17 cellular contexts compared by ENCODE assay signal in genomic region chr18:61953641-61954040, GRCh38.
DNase-seq lines count a peak whose midpoint lies in the region; ATAC-seq and TF ChIP-seq lines count a peak whose summit lies in the region.
"Had no signal": no experiment of that assay in that cellular context is flagged by ENCODE, and none has a peak within 500 bp of the region (broad histone marks: within the 10 kb centered on the region; RNA-seq: fewer than 3 reads in every experiment).

No MANE protein-coding gene starts in this region.

- H3K4me1 Mint-ChIP-seq in GM23338 (peaks cover 15% of the 10 kb centered on the region), chondrocyte (ENCODE audit: low read depth) (peaks cover 63% of the 10 kb centered on the region), neural progenitor cell (peaks cover 60% of the 10 kb centered on the region)

- no peak for TF ChIP-seq EP300 in gastroesophageal sphincter (IDR thresholded peaks at IDR 0.05)

- H3F3A ChIP-seq in GM23338 (replicated peaks; ENCODE audit: low read depth) (no peaks in the 10 kb centered on the region), neural progenitor cell (ENCODE audit: low read depth) (peaks cover 20% of the 10 kb centered on the region)

- H3K27me3 ChIP-seq in GM23338 (ENCODE audit: insufficient read depth) (no peaks in the 10 kb centered on the region), neural progenitor cell (no peaks in the 10 kb centered on the region), Karpas-422 (ENCODE audit: low read length) (no peaks in the 10 kb centered on the region), gastroesophageal sphincter (no peaks in the 10 kb centered on the region)

- POLR2A ChIA-PET in RWPE1 (lab: Yijun Ruan, JAX; ENCODE audit: low non-redundant PET), result no interaction called here

- DNase-seq in GM23338 (ENCODE audit: low spot score) (no peak), RWPE1 (ENCODE audit: low spot score) (no peak), chondrocyte (ENCODE audit: low spot score) (no peak), neural progenitor cell (ENCODE audit: low spot score) (no peak), pons (ENCODE audit: low spot score) (no peak), NCI-H1105 treated with DMSO at 0.1 percent for 48 hours (lab: John Stamatoyannopoulos, UW) (no peak), Karpas-422 (no peak)
- DNase-seq: AML-193, DMS79, GOT3, NCI-H1694 treated with DMSO at 0.1 percent for 48 hours, NCI-H510A treated with DMSO at 0.1 percent for 48 hours, NCI-H82, OCI-M1, SIG-M5 had no signal

- no peak overlapping the region for H3K4me3 ChIP-seq in GM23338
- no peak overlapping the region for H3K4me3 ChIP-seq in neural progenitor cell
- H3K4me3 ChIP-seq in Karpas-422 (ENCODE audit: low read length), result no peak overlapping the region
- H3K4me3 ChIP-seq in gastroesophageal sphincter, result no peak overlapping the region

- H3K36me3 Mint-ChIP-seq in GM23338 (ENCODE audit: low read depth), result no peaks in the 10 kb centered on the region
- H3K36me3 Mint-ChIP-seq in chondrocyte (ENCODE audit: low read depth), result peaks cover 2% of the 10 kb centered on the region
- H3K36me3 Mint-ChIP-seq in neural progenitor cell, result peaks cover 11% of the 10 kb centered on the region

- H4K20me1 ChIP-seq in GM23338 (replicated peaks; ENCODE audit: insufficient read depth) (no peaks in the 10 kb centered on the region), neural progenitor cell (ENCODE audit: low read depth) (no peaks in the 10 kb centered on the region), Karpas-422 (ENCODE audit: insufficient read depth, low read depth, low read length) (no peaks in the 10 kb centered on the region)

- CTCF ChIA-PET in RWPE1 (lab: Yijun Ruan, JAX), result interaction anchor here (0.6 kb wide), 1 partner anchor 533 kb away, joined by 5 read pairs; no protein-coding TSS in a partner anchor

- no peaks in the 10 kb centered on the region for H3K36me3 ChIP-seq in GM23338 (ENCODE audit: insufficient read depth)
- no peaks in the 10 kb centered on the region for H3K36me3 ChIP-seq in neural progenitor cell
- H3K36me3 ChIP-seq in Karpas-422 (ENCODE audit: insufficient read depth, low read length), result no peaks in the 10 kb centered on the region
- no peaks in the 10 kb centered on the region for H3K36me3 ChIP-seq in gastroesophageal sphincter

- no peak for TF ChIP-seq CTCF in GM23338 (conservative IDR thresholded peaks at IDR 0.05; ENCODE audit: low read depth in 2 of 2)
- no peak for TF ChIP-seq CTCF in RWPE1 (conservative IDR thresholded peaks at IDR 0.05; ENCODE audit: low read depth)
- no peak for TF ChIP-seq CTCF in chondrocyte (IDR thresholded peaks at IDR 0.05)
- no peak for TF ChIP-seq CTCF in neural progenitor cell (IDR thresholded peaks at IDR 0.05)
- no peak for TF ChIP-seq CTCF in gastroesophageal sphincter (IDR thresholded peaks at IDR 0.05)

- H2AFZ ChIP-seq in GM23338, result peak overlapping the region; percentile 72; the same call in 1 of the 2 replicates
- H2AFZ ChIP-seq in neural progenitor cell (replicated peaks), result no peak overlapping the region
- H2AFZ ChIP-seq in Karpas-422 (ENCODE audit: low read length), result no peak overlapping the region

- H3K79me2 ChIP-seq in GM23338 (replicated peaks; ENCODE audit: insufficient read depth), result no peaks in the 10 kb centered on the region
- H3K79me2 ChIP-seq in neural progenitor cell (ENCODE audit: low read depth), result no peaks in the 10 kb centered on the region
- H3K79me2 ChIP-seq in Karpas-422 (ENCODE audit: low read length), result no peaks in the 10 kb centered on the region

- 0 out of 2 replicates have a peak, but pooled peaks cover 1% of the 10 kb centered on the region for H3K9me2 ChIP-seq in GM23338 (ENCODE audit: insufficient read depth)
- no peaks in the 10 kb centered on the region for H3K9me2 ChIP-seq in Karpas-422 (replicated peaks; ENCODE audit: insufficient read depth, low read length)

- peaks cover 7% of the 10 kb centered on the region; the same call in 1 of the 2 replicates for H3K4me1 ChIP-seq in GM23338 (ENCODE audit: insufficient read depth)
- H3K4me1 ChIP-seq in neural progenitor cell, result peaks cover 35% of the 10 kb centered on the region
- peaks cover 10% of the 10 kb centered on the region for H3K4me1 ChIP-seq in Karpas-422 (ENCODE audit: low read length)
- H3K4me1 ChIP-seq in gastroesophageal sphincter, result no peaks in the 10 kb centered on the region

- no peak for TF ChIP-seq POLR2A in gastroesophageal sphincter (IDR thresholded peaks at IDR 0.05)

- H3K9ac ChIP-seq in neural progenitor cell (no peak overlapping the region), Karpas-422 (ENCODE audit: low read length) (no peak overlapping the region)

- H3K4me3 Mint-ChIP-seq in GM23338 (no peak overlapping the region), chondrocyte (ENCODE audit: unreplicated experiment) (no peak overlapping the region), neural progenitor cell (no peak overlapping the region)

- H3K9me3 Mint-ChIP-seq in GM23338 (no peaks in the 10 kb centered on the region; the same call in 2 of the 3 replicates), chondrocyte (ENCODE audit: low read depth) (no peaks in the 10 kb centered on the region), neural progenitor cell (peaks cover 23% of the 10 kb centered on the region)

- H3K27ac Mint-ChIP-seq in GM23338 (no peak overlapping the region), chondrocyte (ENCODE audit: unreplicated experiment) (peak overlapping the region; percentile 95), neural progenitor cell (peak overlapping the region; percentile 98)

- peaks cover 6% of the 10 kb centered on the region for H3K27me3 Mint-ChIP-seq in GM23338 (ENCODE audit: insufficient read depth, low read depth, poor library complexity)
- no peaks in the 10 kb centered on the region for H3K27me3 Mint-ChIP-seq in chondrocyte (ENCODE audit: low read depth)
- H3K27me3 Mint-ChIP-seq in neural progenitor cell (ENCODE audit: insufficient read depth, low read depth), result peaks cover 8% of the 10 kb centered on the region

- no peak for ATAC-seq in GM23338
- ATAC-seq in gastroesophageal sphincter, result no peak

- H3K27ac ChIP-seq in GM23338 (ENCODE audit: low read depth), result no peak overlapping the region
- peak overlapping the region; percentile 95 for H3K27ac ChIP-seq in RWPE1
- no peak overlapping the region for H3K27ac ChIP-seq in neural progenitor cell
- no peak overlapping the region for H3K27ac ChIP-seq in Karpas-422 (ENCODE audit: low read length)
- H3K27ac ChIP-seq in gastroesophageal sphincter, result no peak overlapping the region
- H3K27ac ChIP-seq: C4-2B had no signal

- H3K4me2 ChIP-seq in GM23338 (no peak overlapping the region), neural progenitor cell (no peak overlapping the region), Karpas-422 (ENCODE audit: low read depth, low read length, poor library complexity, severe bottlenecking) (no peak overlapping the region)

- WGBS in gastroesophageal sphincter (ENCODE audit: low coverage in 1 of 2), 2 donors, result 89% methylated on average over 4 of the region's 5 CpGs; no CpG with 5 or more reads in 1 of the 2 donors

- H3K9me3 ChIP-seq in neural progenitor cell (ENCODE audit: low read depth) (no peaks in the 10 kb centered on the region), Karpas-422 (ENCODE audit: low read length) (no peaks in the 10 kb centered on the region), gastroesophageal sphincter (no peaks in the 10 kb centered on the region)

TF ChIP-seq in GM23338, 12 proteins besides CTCF, POLR2A, EP300 and RAD21 (continues in another document):
- TF ChIP-seq REST (IDR thresholded peaks at IDR 0.05; ENCODE audit: unreplicated experiment), result no peak
- TF ChIP-seq EZH2 (IDR thresholded peaks at IDR 0.05; ENCODE audit: low read depth, unreplicated experiment), result no peak
- TF ChIP-seq CREB1 (CRISPR knock-in tag; IDR thresholded peaks at IDR 0.05; ENCODE audit: low read depth), result no peak
- TF ChIP-seq EZH2phosphoT487 (IDR thresholded peaks at IDR 0.05; ENCODE audit: unreplicated experiment), result no peak
- no peak for TF ChIP-seq STAT1 (IDR thresholded peaks at IDR 0.05; ENCODE audit: unreplicated experiment)
- no peak for TF ChIP-seq ETS1 (IDR thresholded peaks at IDR 0.05)
- no peak for TF ChIP-seq JUNB (IDR thresholded peaks at IDR 0.05; ENCODE audit: unreplicated experiment)
- TF ChIP-seq NANOG (IDR thresholded peaks at IDR 0.05; ENCODE audit: borderline replicate concordance), result no peak
- no peak for TF ChIP-seq POLR2AphosphoS5 (IDR thresholded peaks at IDR 0.05; ENCODE audit: low read depth)
- no peak for TF ChIP-seq ZNF331 (CRISPR knock-in tag; IDR thresholded peaks at IDR 0.05; ENCODE audit: low read depth)
- TF ChIP-seq ZNF114 (CRISPR knock-in tag; IDR thresholded peaks at IDR 0.05), result no peak
